ENCODE assay signal across 25 cellular contexts in the genomic region with DNA sequence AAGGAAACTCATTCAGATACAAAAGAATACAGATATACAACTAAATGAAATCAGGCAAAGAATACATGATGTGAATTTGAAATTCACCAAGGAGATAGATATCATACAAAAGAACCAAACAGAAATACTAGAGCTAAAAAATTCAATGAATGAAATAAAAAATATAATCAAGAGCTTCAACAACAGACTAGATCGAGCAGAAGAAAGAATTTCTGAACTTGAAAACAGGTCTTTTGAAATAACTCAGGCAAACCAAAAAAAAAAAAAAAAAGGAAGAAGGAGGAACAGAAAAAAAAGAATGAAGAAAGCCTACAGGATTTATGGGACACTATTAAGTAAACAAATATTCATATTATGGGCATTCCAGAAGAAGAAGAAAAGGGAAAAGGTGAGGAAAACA.
A peak's percentile ranks its signal among the peaks of the same experiment; 100 is the strongest.
DNase-seq lines count a peak whose midpoint lies in the region; ATAC-seq, FAIRE-seq and TF ChIP-seq lines count a peak whose summit lies in the region.
"Had no signal": no experiment of that assay in that cellular context is flagged by ENCODE, and none has a peak within 500 bp of the region (broad histone marks: within the 10 kb centered on the region; RNA-seq: fewer than 3 reads in every experiment).

No MANE protein-coding gene starts in this region.

- no peak for TF ChIP-seq POLR2A in esophagus muscularis mucosa (IDR thresholded peaks at IDR 0.05; ENCODE audit: low read depth)

- POLR2A ChIA-PET in OCI-LY7 (lab: Charles Lee) = interaction anchor here (0.7 kb wide), 1 partner anchor 59 kb away, joined by 4 read pairs; no protein-coding TSS in a partner anchor

- no peak overlapping the region for H3K27ac Mint-ChIP-seq in endodermal cell
- H3K27ac Mint-ChIP-seq: B cell; CD8-positive, alpha-beta T cell had no signal

- TF ChIP-seq EP300 in esophagus muscularis mucosa (IDR thresholded peaks at IDR 0.05) = no peak

- H3K4me2 ChIP-seq in OCI-LY7 (ENCODE audit: low read length) = no peak overlapping the region

- H3K36me3 ChIP-seq in OCI-LY7 (ENCODE audit: insufficient read depth, low read length) = no peaks in the 10 kb centered on the region
- H3K36me3 ChIP-seq in endodermal cell (ENCODE audit: control insufficient read depth, insufficient read depth, low read length) = peaks cover 25% of the 10 kb centered on the region
- peaks cover 13 to 66% (median 40%) of the 10 kb centered on the region in 4 donors for H3K36me3 ChIP-seq in esophagus muscularis mucosa
- peaks cover 0 to 10% (median 6%) of the 10 kb centered on the region in 3 donors for H3K36me3 ChIP-seq in pancreas

- TF ChIP-seq CTCF in OCI-LY7 (conservative IDR thresholded peaks at IDR 0.05; ENCODE audit: low read length) = no peak
- no peak for TF ChIP-seq CTCF in endodermal cell (conservative IDR thresholded peaks at IDR 0.05)
- TF ChIP-seq CTCF in esophagus muscularis mucosa (IDR thresholded peaks at IDR 0.05) = no peak
- no peak for TF ChIP-seq CTCF in pancreas (IDR thresholded peaks at IDR 0.05)
- TF ChIP-seq CTCF in dorsolateral prefrontal cortex (IDR thresholded peaks at IDR 0.05 in 54 of 56, conservative IDR thresholded peaks at IDR 0.05 in 2 of 56; ENCODE audit: low read depth in 1 of 56, partially characterized antibody in 56 of 56) = no peak

- CTCF ChIA-PET in OCI-LY7 (lab: Charles Lee; ENCODE audit: unreplicated experiment) = no interaction called here

- H3K9me2 ChIP-seq in OCI-LY7 (ENCODE audit: insufficient read depth, low read length) = no peaks in the 10 kb centered on the region

- in situ Hi-C loops in Caki2 (cut with HindIII; ENCODE audit: low pct_unique_long_range_greater_than_20kb, low sequenced_read_pairs) = no loop called here

- no TSS peak for BruUV-seq in OCI-LY7 (replicated peaks; lab: Mats Ljungman, UMichigan)

- no peak overlapping the region for H3K4me3 Mint-ChIP-seq in endodermal cell
- H3K4me3 Mint-ChIP-seq: B cell; CD8-positive, alpha-beta T cell had no signal

- H3K9me3 ChIP-seq in OCI-LY7 (ENCODE audit: low read length) (peaks cover 16% of the 10 kb centered on the region), endodermal cell (ENCODE audit: control insufficient read depth, low read length) (peaks cover 22% of the 10 kb centered on the region), esophagus muscularis mucosa (peaks cover 0 to 30% (median 15%) of the 10 kb centered on the region in 4 donors), pancreas (peaks cover 0 to 5% (median 0%) of the 10 kb centered on the region in 4 donors)

- intact Hi-C loops in OCI-LY7 (cut with micrococcal nuclease; ENCODE audit: unreplicated experiment) = no loop called here
- intact Hi-C loops in esophagus muscularis mucosa (cut with DNase I) = no loop called here
- intact Hi-C loops in pancreas (cut with DNase I) = no loop called here
- intact Hi-C loops in dorsolateral prefrontal cortex (cut with DNase I) = no loop called here

- no peaks in the 10 kb centered on the region for H4K20me1 ChIP-seq in OCI-LY7 (ENCODE audit: insufficient read depth, low read length)

- H2AFZ ChIP-seq in OCI-LY7 (ENCODE audit: low read length) = no peak overlapping the region

- whole genome bisulfite sequencing in endodermal cell (ENCODE audit: insufficient coverage in 1 of 2, insufficient read length in 1 of 2), 2 experiments = 100% methylated on average over 1 of the region's 1 CpG; no CpG with 5 or more reads in 1 of the 2 experiments
- WGBS in esophagus muscularis mucosa = 91% methylated on average over 1 of the region's 1 CpG
- 95 to 98% methylated on average over 1 of the region's 1 CpG for WGBS in pancreas, 2 donors

- H3K4me1 ChIP-seq in OCI-LY7 (ENCODE audit: insufficient read depth, low read length, poor library complexity, severe bottlenecking) (no peaks in the 10 kb centered on the region), endodermal cell (ENCODE audit: control insufficient read depth, insufficient read depth, low read length) (no peaks in the 10 kb centered on the region), esophagus muscularis mucosa (no peaks in the 10 kb centered on the region), pancreas (no peaks in the 10 kb centered on the region)
- H3K4me1 ChIP-seq: Caco-2 had no signal

- FAIRE-seq in G401.6 (lab: Jason Lieb, UNC) = peak; percentile 52
- FAIRE-seq in pancreas (lab: Jason Lieb, UNC) = no peak
- FAIRE-seq: GM12892, RCC 7860 had no signal

- H3K4me3 ChIP-seq in OCI-LY7 (ENCODE audit: low read depth, low read length, poor library complexity, severe bottlenecking) (no peak overlapping the region), endodermal cell (ENCODE audit: low read length) (peak overlapping the region; percentile 35), esophagus muscularis mucosa (no peak overlapping the region), pancreas (no peak overlapping the region), dorsolateral prefrontal cortex (no peak overlapping the region)

- H3K9me3 Mint-ChIP-seq in endodermal cell = peaks cover 10% of the 10 kb centered on the region

- H3K27me3 Mint-ChIP-seq in endodermal cell (ENCODE audit: insufficient read depth) = no peaks in the 10 kb centered on the region
- H3K27me3 Mint-ChIP-seq: B cell had no signal

- H3K27ac ChIP-seq in OCI-LY7 (ENCODE audit: low read depth, low read length, poor library complexity, severe bottlenecking) = no peak overlapping the region
- no peak overlapping the region for H3K27ac ChIP-seq in endodermal cell (ENCODE audit: low read depth, low read length)
- no peak overlapping the region for H3K27ac ChIP-seq in esophagus muscularis mucosa (replicated peaks in 1 of 4)
- H3K27ac ChIP-seq in pancreas = no peak overlapping the region
- no peak overlapping the region for H3K27ac ChIP-seq in dorsolateral prefrontal cortex
- H3K27ac ChIP-seq: C4-2B had no signal

- ATAC-seq in pancreas = no peak
- ATAC-seq: CD8-positive, alpha-beta T cell had no signal

- H3K4me1 Mint-ChIP-seq in endodermal cell = no peaks in the 10 kb centered on the region

- H3K79me2 ChIP-seq in OCI-LY7 (ENCODE audit: insufficient read depth, low read depth, low read length) = no peaks in the 10 kb centered on the region

- H3K27me3 ChIP-seq in endodermal cell (ENCODE audit: control insufficient read depth, insufficient read depth, low read length, poor library complexity, severe bottlenecking) (no peaks in the 10 kb centered on the region), esophagus muscularis mucosa (no peaks in the 10 kb centered on the region), pancreas (no peaks in the 10 kb centered on the region), dorsolateral prefrontal cortex (no peaks in the 10 kb centered on the region)

- peak; percentile 14 for DNase-seq in Caki2 (ENCODE audit: low read depth)
- DNase-seq in OCI-LY7 (ENCODE audit: low spot score) = peak; percentile 11
- no peak for DNase-seq in endodermal cell
- no peak for DNase-seq in esophagus muscularis mucosa (ENCODE audit: extremely low spot score)
- DNase-seq in pancreas = no peak
- DNase-seq in dorsolateral prefrontal cortex = no peak
- DNase-seq: Caco-2; CD8-positive, alpha-beta T cell; DMS 273 treated with DMSO at 0.1 percent for 48 hours; DMS79; EL; GF-D8; IMR-90; NCI-H1092; NCI-H1417 treated with DMSO at 0.1 percent for 48 hours; NCI-H1694 treated with DMSO at 0.1 percent for 48 hours; NCI-H2081; NCI-H446 treated with DMSO at 0.1 percent for 48 hours; NCI-H526; T-helper 2 cell had no signal

- peaks cover 21% of the 10 kb centered on the region for H3K36me3 Mint-ChIP-seq in endodermal cell (ENCODE audit: low read depth)

- no peak overlapping the region for H3K9ac ChIP-seq in endodermal cell (ENCODE audit: extremely low read depth, low read length, poor library complexity, severe bottlenecking)

Comparison
In these comparisons a context has a peak if more than half of its experiments do, and no peak if none do; other contexts are left out.
1. DNase-seq: peak in Caki2 (single experiment) and OCI-LY7 (single experiment); none in endodermal cell (single experiment), esophagus muscularis mucosa (single experiment), pancreas (0 of 6) and dorsolateral prefrontal cortex (0 of 10).